1 cellular context compared by ENCODE assay signal in genomic region chr19:50804420-50805272, GRCh38.
TF ChIP-seq lines count a peak whose summit lies in the region.

No MANE protein-coding gene starts in this region.

TF ChIP-seq in HEK293, 187 proteins besides CTCF, POLR2A, EP300 and RAD21 (continued from another document and continues in another):
- TF ChIP-seq, protein P1, sequence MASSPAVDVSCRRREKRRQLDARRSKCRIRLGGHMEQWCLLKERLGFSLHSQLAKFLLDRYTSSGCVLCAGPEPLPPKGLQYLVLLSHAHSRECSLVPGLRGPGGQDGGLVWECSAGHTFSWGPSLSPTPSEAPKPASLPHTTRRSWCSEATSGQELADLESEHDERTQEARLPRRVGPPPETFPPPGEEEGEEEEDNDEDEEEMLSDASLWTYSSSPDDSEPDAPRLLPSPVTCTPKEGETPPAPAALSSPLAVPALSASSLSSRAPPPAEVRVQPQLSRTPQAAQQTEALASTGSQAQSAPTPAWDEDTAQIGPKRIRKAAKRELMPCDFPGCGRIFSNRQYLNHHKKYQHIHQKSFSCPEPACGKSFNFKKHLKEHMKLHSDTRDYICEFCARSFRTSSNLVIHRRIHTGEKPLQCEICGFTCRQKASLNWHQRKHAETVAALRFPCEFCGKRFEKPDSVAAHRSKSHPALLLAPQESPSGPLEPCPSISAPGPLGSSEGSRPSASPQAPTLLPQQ (tag by site-specific recombination; IDR thresholded peaks at IDR 0.05) = peak; percentile 76
- TF ChIP-seq SP3 (tag by site-specific recombination; IDR thresholded peaks at IDR 0.05) (peak; percentile 96), ZNF449 (tag by site-specific recombination; IDR thresholded peaks at IDR 0.05) (no peak; the same call in 1 of the 2 replicates), ZNF391 (tag by site-specific recombination; IDR thresholded peaks at IDR 0.05; ENCODE audit: borderline replicate concordance, low read depth) (peak; percentile 50; the same call in 1 of the 2 replicates), BCL11A (tag by site-specific recombination; IDR thresholded peaks at IDR 0.05; ENCODE audit: low read depth) (no peak; the same call in 1 of the 2 replicates), ZNF140 (tag by site-specific recombination; IDR thresholded peaks at IDR 0.05) (no peak), ZNF26 (tag by site-specific recombination; IDR thresholded peaks at IDR 0.05) (no peak), KLF8 (tag by site-specific recombination; IDR thresholded peaks at IDR 0.05) (peak; percentile 92), ZNF426 (tag by site-specific recombination; IDR thresholded peaks at IDR 0.05) (no peak), ZXDB (tag by site-specific recombination; IDR thresholded peaks at IDR 0.05) (peak; percentile 98), ZSCAN5A (tag by site-specific recombination; IDR thresholded peaks at IDR 0.05) (0 out of 2 replicates have a peak, but pooled peaks have one; percentile 45), ZNF311 (tag by site-specific recombination; IDR thresholded peaks at IDR 0.05; ENCODE audit: borderline replicate concordance) (no peak), INSM2 (tag by site-specific recombination; IDR thresholded peaks at IDR 0.05) (peak; percentile 21; the same call in 1 of the 2 replicates), SP7 (tag by site-specific recombination; IDR thresholded peaks at IDR 0.05) (peak; percentile 73; the same call in 1 of the 2 replicates), ZNF202 (tag by site-specific recombination; IDR thresholded peaks at IDR 0.05; ENCODE audit: borderline replicate concordance) (no peak), ZNF624 (tag by site-specific recombination; IDR thresholded peaks at IDR 0.05) (no peak), TRIM28 (IDR thresholded peaks at IDR 0.05; ENCODE audit: borderline replicate concordance, low read length) (peak; percentile 63; the same call in 1 of the 2 replicates), ZNF768 (tag by site-specific recombination; IDR thresholded peaks at IDR 0.05) (no peak; the same call in 1 of the 2 replicates), YY1 (tag by site-specific recombination; IDR thresholded peaks at IDR 0.05) (peak; percentile 75), ZNF776 (tag by site-specific recombination; IDR thresholded peaks at IDR 0.05; ENCODE audit: borderline replicate concordance) (no peak), ZNF16 (tag by site-specific recombination; IDR thresholded peaks at IDR 0.05; ENCODE audit: low read depth) (no peak), ZNF433 (tag by site-specific recombination; IDR thresholded peaks at IDR 0.05; ENCODE audit: low read depth) (no peak), ZNF132 (tag by site-specific recombination; IDR thresholded peaks at IDR 0.05; ENCODE audit: borderline replicate concordance) (no peak), ZSCAN23 (tag by site-specific recombination; IDR thresholded peaks at IDR 0.05) (0 out of 2 replicates have a peak, but pooled peaks have one; percentile 39), ZNF2 (tag by site-specific recombination; IDR thresholded peaks at IDR 0.05) (peak; percentile 75; the same call in 1 of the 2 replicates), ZNF274 (IDR thresholded peaks at IDR 0.05; ENCODE audit: low read length) (no peak), ZNF274 (tag by site-specific recombination; IDR thresholded peaks at IDR 0.05; ENCODE audit: borderline replicate concordance) (no peak), ZNF398 (tag by site-specific recombination; IDR thresholded peaks at IDR 0.05) (0 out of 2 replicates have a peak, but pooled peaks have one; percentile 5), SP2 (tag by site-specific recombination; IDR thresholded peaks at IDR 0.05) (peak; percentile 98), KLF1 (tag by site-specific recombination; IDR thresholded peaks at IDR 0.05) (peak; percentile 65; the same call in 1 of the 2 replicates), ZBTB48 (tag by site-specific recombination; IDR thresholded peaks at IDR 0.05) (no peak), ZNF670 (tag by site-specific recombination; IDR thresholded peaks at IDR 0.05; ENCODE audit: low read depth) (no peak), ZEB2 (tag by site-specific recombination; IDR thresholded peaks at IDR 0.05) (no peak; the same call in 1 of the 2 replicates), ZNF221 (tag by site-specific recombination; IDR thresholded peaks at IDR 0.05; ENCODE audit: borderline replicate concordance) (no peak), ZNF560 (tag by site-specific recombination; IDR thresholded peaks at IDR 0.05; ENCODE audit: borderline replicate concordance) (no peak), ZFP41 (tag by site-specific recombination; IDR thresholded peaks at IDR 0.05; ENCODE audit: borderline replicate concordance) (0 out of 2 replicates have a peak, but pooled peaks have one; percentile 73), BCL6B (tag by site-specific recombination; IDR thresholded peaks at IDR 0.05) (no peak), ZNF785 (tag by site-specific recombination; IDR thresholded peaks at IDR 0.05) (0 out of 2 replicates have a peak, but pooled peaks have one; percentile 6), IKZF3 (tag by site-specific recombination; IDR thresholded peaks at IDR 0.05) (no peak), ZNF830 (tag by site-specific recombination; IDR thresholded peaks at IDR 0.05; ENCODE audit: low read depth) (no peak), HOXC10 (CRISPR knock-in tag; IDR thresholded peaks at IDR 0.05) (no peak), ZNF416 (tag by site-specific recombination; IDR thresholded peaks at IDR 0.05) (no peak), ZNF610 (tag by site-specific recombination; IDR thresholded peaks at IDR 0.05; ENCODE audit: borderline replicate concordance) (peak; percentile 71), KLF9 (tag by site-specific recombination; IDR thresholded peaks at IDR 0.05; ENCODE audit: low read depth) (peak; percentile 32; the same call in 1 of the 2 replicates)
- TF ChIP-seq, protein P2, sequence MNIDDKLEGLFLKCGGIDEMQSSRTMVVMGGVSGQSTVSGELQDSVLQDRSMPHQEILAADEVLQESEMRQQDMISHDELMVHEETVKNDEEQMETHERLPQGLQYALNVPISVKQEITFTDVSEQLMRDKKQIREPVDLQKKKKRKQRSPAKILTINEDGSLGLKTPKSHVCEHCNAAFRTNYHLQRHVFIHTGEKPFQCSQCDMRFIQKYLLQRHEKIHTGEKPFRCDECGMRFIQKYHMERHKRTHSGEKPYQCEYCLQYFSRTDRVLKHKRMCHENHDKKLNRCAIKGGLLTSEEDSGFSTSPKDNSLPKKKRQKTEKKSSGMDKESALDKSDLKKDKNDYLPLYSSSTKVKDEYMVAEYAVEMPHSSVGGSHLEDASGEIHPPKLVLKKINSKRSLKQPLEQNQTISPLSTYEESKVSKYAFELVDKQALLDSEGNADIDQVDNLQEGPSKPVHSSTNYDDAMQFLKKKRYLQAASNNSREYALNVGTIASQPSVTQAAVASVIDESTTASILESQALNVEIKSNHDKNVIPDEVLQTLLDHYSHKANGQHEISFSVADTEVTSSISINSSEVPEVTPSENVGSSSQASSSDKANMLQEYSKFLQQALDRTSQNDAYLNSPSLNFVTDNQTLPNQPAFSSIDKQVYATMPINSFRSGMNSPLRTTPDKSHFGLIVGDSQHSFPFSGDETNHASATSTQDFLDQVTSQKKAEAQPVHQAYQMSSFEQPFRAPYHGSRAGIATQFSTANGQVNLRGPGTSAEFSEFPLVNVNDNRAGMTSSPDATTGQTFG (tag by site-specific recombination; IDR thresholded peaks at IDR 0.05; ENCODE audit: borderline replicate concordance) = no peak
- TF ChIP-seq, protein P3, sequence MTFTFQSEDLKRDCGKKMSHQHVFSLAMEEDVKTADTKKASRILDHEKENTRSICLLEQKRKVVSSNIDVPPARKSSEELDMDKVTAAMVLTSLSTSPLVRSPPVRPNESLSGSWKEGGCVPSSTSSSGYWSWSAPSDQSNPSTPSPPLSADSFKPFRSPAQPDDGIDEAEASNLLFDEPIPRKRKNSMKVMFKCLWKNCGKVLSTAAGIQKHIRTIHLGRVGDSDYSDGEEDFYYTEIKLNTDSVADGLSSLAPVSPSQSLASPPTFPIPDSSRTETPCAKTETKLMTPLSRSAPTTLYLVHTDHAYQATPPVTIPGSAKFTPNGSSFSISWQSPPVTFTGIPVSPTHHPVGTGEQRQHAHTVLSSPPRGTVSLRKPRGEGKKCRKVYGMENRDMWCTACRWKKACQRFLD (tag by site-specific recombination; IDR thresholded peaks at IDR 0.05) = no peak
- TF ChIP-seq, protein P4, sequence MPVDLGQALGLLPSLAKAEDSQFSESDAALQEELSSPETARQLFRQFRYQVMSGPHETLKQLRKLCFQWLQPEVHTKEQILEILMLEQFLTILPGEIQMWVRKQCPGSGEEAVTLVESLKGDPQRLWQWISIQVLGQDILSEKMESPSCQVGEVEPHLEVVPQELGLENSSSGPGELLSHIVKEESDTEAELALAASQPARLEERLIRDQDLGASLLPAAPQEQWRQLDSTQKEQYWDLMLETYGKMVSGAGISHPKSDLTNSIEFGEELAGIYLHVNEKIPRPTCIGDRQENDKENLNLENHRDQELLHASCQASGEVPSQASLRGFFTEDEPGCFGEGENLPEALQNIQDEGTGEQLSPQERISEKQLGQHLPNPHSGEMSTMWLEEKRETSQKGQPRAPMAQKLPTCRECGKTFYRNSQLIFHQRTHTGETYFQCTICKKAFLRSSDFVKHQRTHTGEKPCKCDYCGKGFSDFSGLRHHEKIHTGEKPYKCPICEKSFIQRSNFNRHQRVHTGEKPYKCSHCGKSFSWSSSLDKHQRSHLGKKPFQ (tag by site-specific recombination; IDR thresholded peaks at IDR 0.05) = no peak
